8 cellular contexts compared by ENCODE assay signal in the genomic region with DNA sequence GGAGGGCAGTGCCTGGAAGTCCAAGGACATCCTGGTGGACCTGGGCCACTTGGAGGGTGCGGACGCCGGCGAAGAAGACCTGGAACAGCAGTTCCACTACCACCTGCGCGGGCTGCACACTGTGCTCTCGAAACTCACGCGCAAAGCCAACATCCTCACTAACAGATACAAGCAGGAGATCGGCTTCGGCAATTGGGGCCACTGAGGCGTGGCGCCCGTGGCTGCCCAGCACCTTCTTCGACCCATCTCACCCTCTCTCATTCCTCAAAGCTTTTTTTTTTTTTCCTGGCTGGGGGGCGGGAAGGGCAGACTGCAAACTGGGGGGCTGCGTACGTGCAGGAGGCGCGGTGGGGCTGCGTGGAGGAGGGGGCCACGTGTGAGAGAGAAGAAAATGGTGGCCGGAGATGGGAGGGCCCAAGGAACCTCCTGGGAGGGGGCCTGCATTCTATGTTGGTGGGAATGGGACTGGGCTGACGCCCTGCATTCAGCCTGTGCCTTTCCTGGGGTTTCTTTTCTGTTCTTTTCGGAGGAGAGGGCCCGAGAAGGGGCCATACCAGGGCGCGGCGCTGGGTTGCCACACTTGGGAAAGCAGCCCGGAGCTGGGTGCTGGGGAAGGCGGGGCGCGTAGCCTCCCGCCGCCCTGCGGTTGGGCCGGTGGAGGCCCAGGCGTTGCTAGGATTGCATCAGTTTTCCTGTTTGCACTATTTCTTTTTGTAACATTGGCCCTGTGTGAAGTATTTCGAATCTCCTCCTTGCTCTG. TPM values are rescaled to one million over a fixed set of nuclear protein-coding genes. Genes with fewer than 3 reads are reported as not detected.
DNase-seq lines count a peak whose midpoint lies in the region; ATAC-seq and TF ChIP-seq lines count a peak whose summit lies in the region.

No MANE protein-coding gene starts in this region.

- H3K27ac ChIP-seq in CD4-positive, alpha-beta memory T cell (ENCODE audit: low read depth, low read length) = peak overlapping the region; percentile 80

- POLR2A ChIA-PET in CD4-positive, alpha-beta memory T cell (lab: Charles Lee; ENCODE audit: partially characterized antibody) = interaction anchor here (0.7 to 7.7 kb wide), 10 partner anchors 9 to 369 kb away, joined by 3 to 91 read pairs (median 5); no protein-coding TSS in a partner anchor
- POLR2A ChIA-PET in HEK293T (lab: Yijun Ruan, JAX) = interaction anchor here (1.5 kb wide), 1 partner anchor 11 kb away, joined by 4 read pairs; no protein-coding TSS in a partner anchor

- peaks cover 8 to 19% of the 10 kb centered on the region in 2 donors for H3K36me3 Mint-ChIP-seq in CD4-positive, alpha-beta memory T cell
- peaks cover 38% of the 10 kb centered on the region for H3K36me3 Mint-ChIP-seq in stimulated activated effector memory CD8-positive, alpha-beta T cell treated with anti-CD3 and anti-CD28 coated beads, Interleukin-12 subunit alpha, Interleukin-12 subunit beta, amount 100 ng/mL, for 72 hours

- peaks cover 0 to 4% (median 0%) of the 10 kb centered on the region in 8 donors for H3K9me3 Mint-ChIP-seq in CD4-positive, alpha-beta memory T cell
- H3K9me3 Mint-ChIP-seq in stimulated activated effector memory CD8-positive, alpha-beta T cell treated with anti-CD3 and anti-CD28 coated beads, Interleukin-12 subunit alpha, Interleukin-12 subunit beta, amount 100 ng/mL, for 72 hours = no peaks in the 10 kb centered on the region

- H3K9ac ChIP-seq in endocrine pancreas (ENCODE audit: control insufficient read depth, insufficient read depth, low read length) = peak overlapping the region; percentile 77

- CTCF ChIA-PET in CD4-positive, alpha-beta memory T cell (lab: Charles Lee; ENCODE audit: partially characterized antibody) = interaction anchor here (0.6 to 1.5 kb wide), 2 partner anchors 11 to 177 kb away, joined by 3 read pairs; no protein-coding TSS in a partner anchor
- CTCF ChIA-PET in HEK293T (lab: Yijun Ruan, JAX) = no interaction called here

- H3K4me3 ChIP-seq in CD4-positive, alpha-beta memory T cell (ENCODE audit: low read length in 2 of 2) = peak overlapping the region; percentile 47 to 72
- no peak overlapping the region for H3K4me3 ChIP-seq in endocrine pancreas (ENCODE audit: control insufficient read depth, insufficient read depth, low read length)

- no peaks in the 10 kb centered on the region for H3K9me3 ChIP-seq in CD4-positive, alpha-beta memory T cell (ENCODE audit: control insufficient read depth in 1 of 2, low read length in 2 of 2)
- no peaks in the 10 kb centered on the region for H3K9me3 ChIP-seq in endocrine pancreas (ENCODE audit: control insufficient read depth, low read length)

- DNase-seq in CD4-positive, alpha-beta memory T cell = peak; percentile 71 to 78 (median 76)
- DNase-seq in HEK293T (ENCODE audit: extremely low spot score) = peak; percentile 41
- peak; percentile 78 for DNase-seq in NCI-H460 (ENCODE audit: extremely low read depth, low read depth)
- DNase-seq in activated CD8-positive, alpha-beta memory T cell treated with anti-CD3 and anti-CD28 coated beads, Interleukin-2, amount 50 U/mL, for 4 hours = peak; percentile 60
- peak; percentile 66 for DNase-seq in midbrain (lab: John Stamatoyannopoulos, UW)
- peak; percentile 27 to 76 for DNase-seq in stimulated activated effector memory CD8-positive, alpha-beta T cell treated with anti-CD3 and anti-CD28 coated beads, Interleukin-12 subunit alpha, Interleukin-12 subunit beta, amount 100 ng/mL, for 72 hours (ENCODE audit: low spot score in 2 of 2)

- peaks cover 42% of the 10 kb centered on the region for H3K4me1 ChIP-seq in CD4-positive, alpha-beta memory T cell (ENCODE audit: insufficient read depth, low read length)
- peaks cover 4% of the 10 kb centered on the region for H3K4me1 ChIP-seq in endocrine pancreas (ENCODE audit: control insufficient read depth, insufficient read depth, low read length)

- H3K4me1 Mint-ChIP-seq in CD4-positive, alpha-beta memory T cell = peaks cover 18 to 73% (median 27%) of the 10 kb centered on the region in 4 donors
- peaks cover 14% of the 10 kb centered on the region for H3K4me1 Mint-ChIP-seq in stimulated activated effector memory CD8-positive, alpha-beta T cell treated with anti-CD3 and anti-CD28 coated beads, Interleukin-12 subunit alpha, Interleukin-12 subunit beta, amount 100 ng/mL, for 72 hours

- intact Hi-C loops in CD4-positive, alpha-beta memory T cell (cut with micrococcal nuclease) = loop anchor here (1.0 to 10.0 kb wide), 3 partner anchors 11 to 1049 kb away; no protein-coding TSS in a partner anchor

- no peaks in the 10 kb centered on the region for H3K27me3 ChIP-seq in CD4-positive, alpha-beta memory T cell (ENCODE audit: insufficient read depth, low read length)
- no peaks in the 10 kb centered on the region for H3K27me3 ChIP-seq in endocrine pancreas (ENCODE audit: control insufficient read depth, insufficient read depth, low read length)

- peak overlapping the region; percentile 92 to 97 (median 95) for H3K27ac Mint-ChIP-seq in CD4-positive, alpha-beta memory T cell
- peak overlapping the region; percentile 97 for H3K27ac Mint-ChIP-seq in stimulated activated effector memory CD8-positive, alpha-beta T cell treated with anti-CD3 and anti-CD28 coated beads, Interleukin-12 subunit alpha, Interleukin-12 subunit beta, amount 100 ng/mL, for 72 hours

- no peaks in the 10 kb centered on the region for H3K36me3 ChIP-seq in CD4-positive, alpha-beta memory T cell (ENCODE audit: insufficient read depth, low read length)
- H3K36me3 ChIP-seq in endocrine pancreas (ENCODE audit: control insufficient read depth, insufficient read depth, low read length) = no peaks in the 10 kb centered on the region

- ATAC-seq in stimulated activated effector memory CD8-positive, alpha-beta T cell treated with anti-CD3 and anti-CD28 coated beads, Interleukin-12 subunit alpha, Interleukin-12 subunit beta, amount 100 ng/mL, for 72 hours = peak; percentile 64
- ATAC-seq in GM21447 (IDR thresholded peaks at IDR 0.05; ENCODE audit: unreplicated experiment) = no peak

- no peaks in the 10 kb centered on the region for H3K27me3 Mint-ChIP-seq in CD4-positive, alpha-beta memory T cell

- H3K4me3 Mint-ChIP-seq in CD4-positive, alpha-beta memory T cell = peak overlapping the region; percentile 85 to 95 (median 92)
- peak overlapping the region; percentile 93 for H3K4me3 Mint-ChIP-seq in stimulated activated effector memory CD8-positive, alpha-beta T cell treated with anti-CD3 and anti-CD28 coated beads, Interleukin-12 subunit alpha, Interleukin-12 subunit beta, amount 100 ng/mL, for 72 hours

TF ChIP-seq in HEK293T, 16 proteins besides CTCF, POLR2A, EP300 and RAD21:
- peak; percentile 36; the same call in 1 of the 2 replicates for TF ChIP-seq L3MBTL2 (conservative IDR thresholded peaks at IDR 0.05)
- TF ChIP-seq LEF1 (IDR thresholded peaks at IDR 0.05; ENCODE audit: borderline replicate concordance) = no peak

RNA-seq across cellular contexts. Expression of a gene that starts 4.2 kb away (rescaled TPM):
- total RNA-seq in CD4-positive, alpha-beta memory T cell = 10 to 100 TPM; 64.5 to 73.8 TPM
- polyA plus RNA-seq in CD4-positive, alpha-beta memory T cell = 10 to 100 TPM; 11.9 to 27.8 TPM
- 157 and 166 TPM in 2 replicates for total RNA-seq in NCI-H460 (2014; rRNA removed; shearing (Covaris generic))
- 193 and 228 TPM in 2 replicates for polyA plus RNA-seq in NCI-H460 (2014; cell fraction: nucleus; rRNA removed)
